Comparison of ENCODE assay signal across 5 cellular contexts in the genomic region with DNA sequence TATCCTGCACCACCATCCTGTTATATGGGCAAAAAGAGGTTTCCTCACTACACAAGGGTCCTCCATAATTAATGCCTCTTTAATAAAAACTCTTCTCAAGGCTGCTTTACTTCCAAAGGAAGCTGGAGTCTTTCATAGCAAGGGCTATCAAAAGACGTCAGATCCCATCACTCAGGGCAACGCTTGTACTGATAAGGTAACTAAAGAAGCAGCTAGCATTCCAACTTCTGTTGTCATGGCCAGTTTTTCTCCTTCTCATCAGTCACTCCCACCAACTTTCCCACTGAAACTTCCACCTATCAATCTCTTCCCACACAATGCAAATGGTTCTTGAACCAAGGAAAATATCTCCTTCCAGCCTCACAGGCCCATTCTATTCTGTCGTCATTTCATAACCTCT. TPM values are rescaled to one million over a fixed set of nuclear protein-coding genes. Genes with fewer than 3 reads are reported as not detected.
A peak's percentile ranks its signal among the peaks of the same experiment; 100 is the strongest.
DNase-seq lines count a peak whose midpoint lies in the region; ATAC-seq, FAIRE-seq and TF ChIP-seq lines count a peak whose summit lies in the region.
"Not testable (repeated sequence)": the region's sequence is repeated elsewhere in the genome, so short reads cannot be mapped to it uniquely, and the experiment has no call there.

No MANE protein-coding gene starts in this region.

- H3K4me2 ChIP-seq in PC-3 (ENCODE audit: low read length); astrocyte (ENCODE audit: low read length); mesendoderm (ENCODE audit: low read length): not testable (repeated sequence)

- TF ChIP-seq CTCF in PC-3 (conservative IDR thresholded peaks at IDR 0.05; ENCODE audit: low read depth, low read length); astrocyte (IDR thresholded peaks at IDR 0.05; ENCODE audit: insufficient read depth, low read depth, low read length); esophagus muscularis mucosa (IDR thresholded peaks at IDR 0.05): not testable (repeated sequence)

- POLR2A ChIA-PET in PC-3 (lab: Charles Lee; ENCODE audit: unreplicated experiment): not testable (repeated sequence)

- TF ChIP-seq EP300 in esophagus muscularis mucosa (IDR thresholded peaks at IDR 0.05): not testable (repeated sequence)

- not testable (repeated sequence) for H3K9me3 ChIP-seq in HUES6 (ENCODE audit: control insufficient read depth, insufficient read depth, low read depth, low read length); PC-3 (ENCODE audit: low read length); astrocyte (ENCODE audit: insufficient read depth, low read depth, low read length); esophagus muscularis mucosa

- H3K56ac ChIP-seq in mesendoderm (ENCODE audit: low read length): not testable (repeated sequence)

- H2AFZ ChIP-seq in PC-3 (ENCODE audit: low read length); astrocyte (ENCODE audit: low read depth, low read length): not testable (repeated sequence)

- not testable (repeated sequence) for H3K27ac ChIP-seq in HUES6 (ENCODE audit: low read depth, low read length); astrocyte (ENCODE audit: low read depth, low read length); esophagus muscularis mucosa (replicated peaks in 1 of 4); mesendoderm (ENCODE audit: low read depth, low read length)
- H3K27ac ChIP-seq in PC-3 (ENCODE audit: low read length): peak overlapping the region; percentile 99

- not testable (repeated sequence) for H2BK120ac ChIP-seq in mesendoderm (ENCODE audit: low read depth, low read length)

- H3K4ac ChIP-seq in mesendoderm (ENCODE audit: low read depth, low read length): not testable (repeated sequence)

- FAIRE-seq in astrocyte (lab: Jason Lieb, UNC): not testable (repeated sequence)

- H2AK5ac ChIP-seq in mesendoderm (ENCODE audit: low read length): not testable (repeated sequence)

- intact Hi-C loops in PC-3 (cut with micrococcal nuclease); esophagus muscularis mucosa (cut with DNase I): not testable (repeated sequence)

- H3K79me2 ChIP-seq in PC-3 (ENCODE audit: low read length); astrocyte (ENCODE audit: insufficient read depth, low read length); mesendoderm (ENCODE audit: control insufficient read depth, insufficient read depth, low read length): not testable (repeated sequence)

- not testable (repeated sequence) for TF ChIP-seq POLR2A in esophagus muscularis mucosa (IDR thresholded peaks at IDR 0.05; ENCODE audit: low read depth)

- peaks cover 30% of the 10 kb centered on the region for H3K4me1 ChIP-seq in HUES6 (ENCODE audit: control insufficient read depth, insufficient read depth, low read length)
- peaks cover 58% of the 10 kb centered on the region for H3K4me1 ChIP-seq in PC-3 (ENCODE audit: insufficient read depth, low read length)
- H3K4me1 ChIP-seq in astrocyte (ENCODE audit: insufficient read depth, low read length); esophagus muscularis mucosa: not testable (repeated sequence)
- peaks cover 12% of the 10 kb centered on the region for H3K4me1 ChIP-seq in mesendoderm (ENCODE audit: control insufficient read depth, low read depth, low read length)

- not testable (repeated sequence) for H3K27me3 ChIP-seq in HUES6 (ENCODE audit: control insufficient read depth, insufficient read depth, low read length); PC-3 (ENCODE audit: low read length); astrocyte (ENCODE audit: insufficient read depth, low read length); esophagus muscularis mucosa; mesendoderm (ENCODE audit: insufficient read depth, low read length, poor library complexity)

- not testable (repeated sequence) for H3F3A ChIP-seq in PC-3 (ENCODE audit: low read length, unreplicated experiment)

- not testable (repeated sequence) for BruUV-seq in PC-3 (replicated peaks; lab: Mats Ljungman, UMichigan)

- not testable (repeated sequence) for H3K4me3 ChIP-seq in HUES6 (ENCODE audit: low read depth, low read length); PC-3 (ENCODE audit: low read length); astrocyte (ENCODE audit: insufficient read depth, low read depth, low read length); esophagus muscularis mucosa; mesendoderm (ENCODE audit: low read length)

- H3K36me3 ChIP-seq in HUES6 (ENCODE audit: control insufficient read depth, insufficient read depth, low read length); PC-3 (ENCODE audit: low read depth, low read length); astrocyte (ENCODE audit: insufficient read depth, low read length); mesendoderm (ENCODE audit: control insufficient read depth, insufficient read depth, low read length): not testable (repeated sequence)
- peaks cover 0 to 37% (median 8%) of the 10 kb centered on the region in 4 donors for H3K36me3 ChIP-seq in esophagus muscularis mucosa

- peak overlapping the region; percentile 15 for H3K9ac ChIP-seq in HUES6 (ENCODE audit: low read length)
- peak overlapping the region; percentile 32; the same call in 1 of the 2 replicates for H3K9ac ChIP-seq in PC-3 (ENCODE audit: low read length)
- H3K9ac ChIP-seq in astrocyte (ENCODE audit: low read length); mesendoderm (ENCODE audit: low read length): not testable (repeated sequence)

- not testable (repeated sequence) for H4K20me1 ChIP-seq in PC-3 (ENCODE audit: low read length); astrocyte (ENCODE audit: insufficient read depth, low read length)

- not testable (repeated sequence) for H3K27ac Mint-ChIP-seq in astrocyte (ENCODE audit: unreplicated experiment)

- 81% methylated on average over 3 of the region's 3 CpGs for WGBS in esophagus muscularis mucosa
- no CpG with 5 or more reads among the region's 3 CpGs for WGBS in mesendoderm (ENCODE audit: extremely low coverage, insufficient coverage, low lambda C conversion rate)

- H4K8ac ChIP-seq in mesendoderm (ENCODE audit: low read depth, low read length): not testable (repeated sequence)

- CTCF ChIA-PET in PC-3 (lab: Charles Lee): not testable (repeated sequence)

- not testable (repeated sequence) for DNase-seq in PC-3
- DNase-seq in astrocyte (ENCODE audit: low read depth) (peak; percentile 23), esophagus muscularis mucosa (ENCODE audit: extremely low spot score) (peak; percentile 47), mesendoderm (peak; percentile 73)

- H4K5ac ChIP-seq in mesendoderm (ENCODE audit: low read length): not testable (repeated sequence)

- H3K9me3 Mint-ChIP-seq in astrocyte (ENCODE audit: unreplicated experiment): not testable (repeated sequence)

- H2BK5ac ChIP-seq in mesendoderm (ENCODE audit: low read length): not testable (repeated sequence)

- not testable (repeated sequence) for H3K27me3 Mint-ChIP-seq in astrocyte (ENCODE audit: low read depth, unreplicated experiment)

- not testable (repeated sequence) for H3K18ac ChIP-seq in mesendoderm (ENCODE audit: low read length)

- H3K36me3 Mint-ChIP-seq in astrocyte (ENCODE audit: low read depth, unreplicated experiment): not testable (repeated sequence)

- not testable (repeated sequence) for H3K4me3 Mint-ChIP-seq in astrocyte (ENCODE audit: unreplicated experiment)

- H3K9me2 ChIP-seq in PC-3 (replicated peaks; ENCODE audit: low read length): not testable (repeated sequence)

- H3K79me1 ChIP-seq in mesendoderm (ENCODE audit: low read length): not testable (repeated sequence)

- H2BK15ac ChIP-seq in mesendoderm (replicated peaks; ENCODE audit: low read depth): not testable (repeated sequence)

- peaks cover 12% of the 10 kb centered on the region for H3K4me1 Mint-ChIP-seq in astrocyte (ENCODE audit: low read depth, unreplicated experiment)

- not testable (repeated sequence) for H3K23ac ChIP-seq in mesendoderm (ENCODE audit: low read length)

- ATAC-seq in PC-3: not testable (repeated sequence)

RNA-seq across cellular contexts. Expression of a gene that starts 17.1 kb away (rescaled TPM):
- total RNA-seq in PC-3 (2014; rRNA removed): 38.0 and 41.5 TPM in 2 replicates
- total RNA-seq in astrocyte: 19.4 and 22.0 TPM in 2 replicates
- total RNA-seq in esophagus muscularis mucosa: 10 to 100 TPM; 23.0 to 30.2 (median 26.5) TPM
- 19.4 TPM for polyA plus RNA-seq in mesendoderm (2013, experiment 1 of 2)
- 18.5 TPM for polyA plus RNA-seq in mesendoderm (2013, experiment 2 of 2)

RNA-seq across cellular contexts. Expression of a gene that starts 39.5 kb away (rescaled TPM):
- total RNA-seq in PC-3 (2014; rRNA removed) (8.5 and 13.2 TPM in 2 replicates), astrocyte (23.7 and 24.8 TPM in 2 replicates), esophagus muscularis mucosa (1 to 10 TPM; 1.1 to 5.0 (median 3.8) TPM)
- 18.5 TPM for polyA plus RNA-seq in mesendoderm (2013, experiment 1 of 2)
- polyA plus RNA-seq in mesendoderm (2013, experiment 2 of 2): 20.1 TPM
